Comparison of ENCODE assay signal across 1 cellular context in genomic region chr4:112147697-112148096, GRCh38.
TF ChIP-seq lines count a peak whose summit lies in the region.

No MANE protein-coding gene starts in this region.

TF ChIP-seq in K562, 482 proteins besides CTCF, POLR2A, EP300 and RAD21 (continued from another document):
- TF ChIP-seq, protein P1, sequence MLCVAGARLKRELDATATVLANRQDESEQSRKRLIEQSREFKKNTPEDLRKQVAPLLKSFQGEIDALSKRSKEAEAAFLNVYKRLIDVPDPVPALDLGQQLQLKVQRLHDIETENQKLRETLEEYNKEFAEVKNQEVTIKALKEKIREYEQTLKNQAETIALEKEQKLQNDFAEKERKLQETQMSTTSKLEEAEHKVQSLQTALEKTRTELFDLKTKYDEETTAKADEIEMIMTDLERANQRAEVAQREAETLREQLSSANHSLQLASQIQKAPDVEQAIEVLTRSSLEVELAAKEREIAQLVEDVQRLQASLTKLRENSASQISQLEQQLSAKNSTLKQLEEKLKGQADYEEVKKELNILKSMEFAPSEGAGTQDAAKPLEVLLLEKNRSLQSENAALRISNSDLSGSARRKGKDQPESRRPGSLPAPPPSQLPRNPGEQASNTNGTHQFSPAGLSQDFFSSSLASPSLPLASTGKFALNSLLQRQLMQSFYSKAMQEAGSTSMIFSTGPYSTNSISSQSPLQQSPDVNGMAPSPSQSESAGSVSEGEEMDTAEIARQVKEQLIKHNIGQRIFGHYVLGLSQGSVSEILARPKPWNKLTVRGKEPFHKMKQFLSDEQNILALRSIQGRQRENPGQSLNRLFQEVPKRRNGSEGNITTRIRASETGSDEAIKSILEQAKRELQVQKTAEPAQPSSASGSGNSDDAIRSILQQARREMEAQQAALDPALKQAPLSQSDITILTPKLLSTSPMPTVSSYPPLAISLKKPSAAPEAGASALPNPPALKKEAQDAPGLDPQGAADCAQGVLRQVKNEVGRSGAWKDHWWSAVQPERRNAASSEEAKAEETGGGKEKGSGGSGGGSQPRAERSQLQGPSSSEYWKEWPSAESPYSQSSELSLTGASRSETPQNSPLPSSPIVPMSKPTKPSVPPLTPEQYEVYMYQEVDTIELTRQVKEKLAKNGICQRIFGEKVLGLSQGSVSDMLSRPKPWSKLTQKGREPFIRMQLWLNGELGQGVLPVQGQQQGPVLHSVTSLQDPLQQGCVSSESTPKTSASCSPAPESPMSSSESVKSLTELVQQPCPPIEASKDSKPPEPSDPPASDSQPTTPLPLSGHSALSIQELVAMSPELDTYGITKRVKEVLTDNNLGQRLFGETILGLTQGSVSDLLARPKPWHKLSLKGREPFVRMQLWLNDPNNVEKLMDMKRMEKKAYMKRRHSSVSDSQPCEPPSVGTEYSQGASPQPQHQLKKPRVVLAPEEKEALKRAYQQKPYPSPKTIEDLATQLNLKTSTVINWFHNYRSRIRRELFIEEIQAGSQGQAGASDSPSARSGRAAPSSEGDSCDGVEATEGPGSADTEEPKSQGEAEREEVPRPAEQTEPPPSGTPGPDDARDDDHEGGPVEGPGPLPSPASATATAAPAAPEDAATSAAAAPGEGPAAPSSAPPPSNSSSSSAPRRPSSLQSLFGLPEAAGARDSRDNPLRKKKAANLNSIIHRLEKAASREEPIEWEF (CRISPR knock-in tag; IDR thresholded peaks at IDR 0.05): no peak
- TF ChIP-seq EWSR1 (IDR thresholded peaks at IDR 0.05; ENCODE audit: borderline replicate concordance, low read depth, partially characterized antibody): no peak
- TF ChIP-seq YY1 (IDR thresholded peaks at IDR 0.05; ENCODE audit: borderline replicate concordance in 1 of 3, control insufficient read depth in 1 of 3, extremely low read depth in 1 of 3, insufficient read depth in 3 of 3, insufficient read length in 1 of 3, insufficient replicate concordance in 2 of 3, low read depth in 1 of 3, low read length in 2 of 3): no peak
- TF ChIP-seq HMG20A (CRISPR knock-in tag; conservative IDR thresholded peaks at IDR 0.05): no peak
- no peak for TF ChIP-seq HDAC1 (IDR thresholded peaks at IDR 0.05)
- TF ChIP-seq RHOXF2B (CRISPR knock-in tag; conservative IDR thresholded peaks at IDR 0.05): no peak
- no peak for TF ChIP-seq DACH1 (IDR thresholded peaks at IDR 0.05; ENCODE audit: partially characterized antibody)
- no peak for TF ChIP-seq ZFX (CRISPR knock-in tag; IDR thresholded peaks at IDR 0.05)
- no peak for TF ChIP-seq ZNF444 (CRISPR knock-in tag; IDR thresholded peaks at IDR 0.05)
- no peak for TF ChIP-seq FOXA1 (IDR thresholded peaks at IDR 0.05; ENCODE audit: borderline replicate concordance)
- TF ChIP-seq RBBP5 (IDR thresholded peaks at IDR 0.05; ENCODE audit: borderline replicate concordance, insufficient read depth, low read length, poor library complexity, severe bottlenecking): no peak
- TF ChIP-seq FOXK2 (conservative IDR thresholded peaks at IDR 0.05 in 1 of 2, IDR thresholded peaks at IDR 0.05 in 1 of 2; ENCODE audit: low read depth in 2 of 2): no peak
